Comparison of ENCODE assay signal across 8 cellular contexts in genomic region chr22:48098243-48098935, GRCh38.
DNase-seq lines count a peak whose midpoint lies in the region; ATAC-seq and TF ChIP-seq lines count a peak whose summit lies in the region.

No MANE protein-coding gene starts in this region.

- no peaks in the 10 kb centered on the region for H3K79me2 ChIP-seq in OCI-LY3 (ENCODE audit: low read length)

- WGBS in prostate gland = 64% methylated on average over 8 of the region's 8 CpGs

- peaks cover 46% of the 10 kb centered on the region for H3K4me1 ChIP-seq in OCI-LY3 (ENCODE audit: low read length)
- H3K4me1 ChIP-seq in prostate gland (replicated peaks) = no peaks in the 10 kb centered on the region

- ATAC-seq in GM18861 (IDR thresholded peaks at IDR 0.05; ENCODE audit: unreplicated experiment) (peak; percentile 73), HG02970 (IDR thresholded peaks at IDR 0.05; ENCODE audit: low FRiP score, unreplicated experiment) (peak; percentile 72)

- H3K4me3 ChIP-seq in OCI-LY3 (ENCODE audit: low read length) = peak overlapping the region; percentile 59
- H3K4me3 ChIP-seq in WERI-Rb-1 (ENCODE audit: low read depth, low read length) = no peak overlapping the region
- H3K4me3 ChIP-seq in prostate gland = no peak overlapping the region

- TF ChIP-seq CTCF in OCI-LY3 (IDR thresholded peaks at IDR 0.05; ENCODE audit: low read depth, low read length) (no peak), WERI-Rb-1 (IDR thresholded peaks at IDR 0.05; ENCODE audit: low read depth, low read length) (no peak), prostate gland (IDR thresholded peaks at IDR 0.05) (no peak)

- DNase-seq in AML-193 (lab: John Stamatoyannopoulos, UW) (peak; percentile 3), WERI-Rb-1 (no peak), prostate gland (ENCODE audit: low spot score) (no peak), HUDEP-2 (lab: John Stamatoyannopoulos, UW; ENCODE audit: unreplicated experiment in 76 of 76) (no peak), NCI-H345 treated with DMSO at 0.1 percent for 48 hours (lab: John Stamatoyannopoulos, UW; ENCODE audit: unreplicated experiment) (no peak)

- intact Hi-C loops in prostate gland (cut with DNase I) = no loop called here

- H4K20me1 ChIP-seq in OCI-LY3 (ENCODE audit: insufficient read depth, low read length) = no peaks in the 10 kb centered on the region

- H3K36me3 ChIP-seq in OCI-LY3 (replicated peaks; ENCODE audit: low read depth, low read length) (peaks cover 6% of the 10 kb centered on the region), WERI-Rb-1 (no peaks in the 10 kb centered on the region), prostate gland (no peaks in the 10 kb centered on the region)

- H3K9me3 ChIP-seq in OCI-LY3 (ENCODE audit: insufficient read depth, low read length) (no peaks in the 10 kb centered on the region), WERI-Rb-1 (ENCODE audit: severe bottlenecking) (no peaks in the 10 kb centered on the region), prostate gland (no peaks in the 10 kb centered on the region)

- no peak for TF ChIP-seq POLR2A in prostate gland (IDR thresholded peaks at IDR 0.05)

- H2AFZ ChIP-seq in OCI-LY3 (ENCODE audit: low read depth, low read length) = peak overlapping the region; percentile 23

- H3K27ac ChIP-seq in OCI-LY3 (ENCODE audit: low read length) (peak overlapping the region; percentile 98), WERI-Rb-1 (no peak overlapping the region), prostate gland (no peak overlapping the region)

- peak overlapping the region; percentile 75 for H3K9ac ChIP-seq in OCI-LY3 (ENCODE audit: low read length)

- peak overlapping the region; percentile 74 for H3K4me2 ChIP-seq in OCI-LY3 (ENCODE audit: low read length)

- no peaks in the 10 kb centered on the region for H3K27me3 ChIP-seq in OCI-LY3 (ENCODE audit: low read depth, low read length)
- no peaks in the 10 kb centered on the region for H3K27me3 ChIP-seq in WERI-Rb-1 (ENCODE audit: insufficient read depth, low read depth, severe bottlenecking)
- H3K27me3 ChIP-seq in prostate gland (replicated peaks; ENCODE audit: insufficient read depth) = peaks cover 5% of the 10 kb centered on the region

Comparison
In these comparisons a context has a peak if more than half of its experiments do, and no peak if none do; other contexts are left out.
1. DNase-seq: peak in AML-193 (2 of 2); none in WERI-Rb-1 (single experiment), prostate gland (single experiment), HUDEP-2 (0 of 76) and NCI-H345 treated with DMSO at 0.1 percent for 48 hours (single experiment).